ENCODE assay signal across 11 cellular contexts in genomic region chr16:8634991-8635736, GRCh38. TPM values are rescaled to one million over a fixed set of nuclear protein-coding genes. Genes with fewer than 3 reads are reported as not detected.
DNase-seq lines count a peak whose midpoint lies in the region; ATAC-seq and TF ChIP-seq lines count a peak whose summit lies in the region.
"Had no signal": no experiment of that assay in that cellular context is flagged by ENCODE, and none has a peak within 500 bp of the region (broad histone marks: within the 10 kb centered on the region; RNA-seq: fewer than 3 reads in every experiment).

No MANE protein-coding gene starts in this region.

- peaks cover 20% of the 10 kb centered on the region; the same call in 1 of the 2 replicates for H3K36me3 ChIP-seq in Karpas-422 (ENCODE audit: insufficient read depth, low read length)

- no TSS peak for BruUV-seq in Calu3 (replicated peaks; lab: Mats Ljungman, UMichigan)

- H3K4me1 Mint-ChIP-seq in Calu3 (ENCODE audit: low read depth, unreplicated experiment) = no peaks in the 10 kb centered on the region
- H3K4me1 Mint-ChIP-seq in nephron = no peaks in the 10 kb centered on the region

- intact Hi-C loops in Calu3 (cut with micrococcal nuclease; ENCODE audit: unreplicated experiment) = no loop called here

- no peaks in the 10 kb centered on the region for H3K27me3 Mint-ChIP-seq in Calu3 (ENCODE audit: unreplicated experiment)
- no peaks in the 10 kb centered on the region for H3K27me3 Mint-ChIP-seq in nephron (ENCODE audit: low read depth)

- no peak overlapping the region for H3K9ac ChIP-seq in Karpas-422 (ENCODE audit: low read length)

- ATAC-seq in GM19351 (IDR thresholded peaks at IDR 0.05; ENCODE audit: unreplicated experiment) = no peak
- ATAC-seq: stimulated activated effector memory CD8-positive, alpha-beta T cell treated with anti-CD3 and anti-CD28 coated beads, Interleukin-12 subunit alpha, Interleukin-12 subunit beta, amount 100 ng/mL, for 72 hours had no signal

- TF ChIP-seq CTCF in Calu3 (IDR thresholded peaks at IDR 0.05; ENCODE audit: unreplicated experiment) (peak; percentile 35), nephron (IDR thresholded peaks at IDR 0.05; ENCODE audit: unreplicated experiment in 3 of 3) (peak; percentile 53 to 64 (median 60))

- H3K27me3 ChIP-seq in Karpas-422 (ENCODE audit: low read length) = no peaks in the 10 kb centered on the region

- no peak overlapping the region for H3K4me2 ChIP-seq in Karpas-422 (ENCODE audit: low read depth, low read length, poor library complexity, severe bottlenecking)

- H3K79me2 ChIP-seq in Karpas-422 (ENCODE audit: low read length) = no peaks in the 10 kb centered on the region

- H3K27ac Mint-ChIP-seq in Calu3 (ENCODE audit: unreplicated experiment) (no peak overlapping the region), nephron (no peak overlapping the region)
- H3K27ac Mint-ChIP-seq: stimulated activated effector memory CD8-positive, alpha-beta T cell treated with anti-CD3 and anti-CD28 coated beads, Interleukin-12 subunit alpha, Interleukin-12 subunit beta, amount 100 ng/mL, for 72 hours had no signal

- CTCF ChIA-PET in Calu3 (lab: Charles Lee) = interaction anchor here (0.5 to 1.5 kb wide), 3 partner anchors 13 to 68 kb away, joined by 3 to 4 read pairs (median 3); partner anchors contain the start of gene METTL22

- H3K9me2 ChIP-seq in Karpas-422 (replicated peaks; ENCODE audit: insufficient read depth, low read length) = no peaks in the 10 kb centered on the region

- no peak overlapping the region for H2AFZ ChIP-seq in Karpas-422 (ENCODE audit: low read length)

- H3K36me3 Mint-ChIP-seq in Calu3 (ENCODE audit: insufficient read depth, unreplicated experiment) = peaks cover 47% of the 10 kb centered on the region
- peaks cover 65% of the 10 kb centered on the region for H3K36me3 Mint-ChIP-seq in nephron (ENCODE audit: low read depth)

- no peaks in the 10 kb centered on the region for H3K9me3 ChIP-seq in Karpas-422 (ENCODE audit: low read length)
- H3K9me3 ChIP-seq: prostate gland had no signal

- H3K4me1 ChIP-seq in Karpas-422 (ENCODE audit: low read length) = no peaks in the 10 kb centered on the region
- H3K4me1 ChIP-seq: prostate gland had no signal

- H4K20me1 ChIP-seq in Karpas-422 (ENCODE audit: insufficient read depth, low read depth, low read length) = no peaks in the 10 kb centered on the region

- DNase-seq in Calu3 = peak; percentile 11
- DNase-seq in Karpas-422 = peak; percentile 84
- peak; percentile 18 for DNase-seq in cerebellar cortex (ENCODE audit: low spot score)
- no peak for DNase-seq in NCI-H1930 (lab: John Stamatoyannopoulos, UW)
- no peak for DNase-seq in NCI-H2081 treated with DMSO at 0.1 percent for 48 hours (lab: John Stamatoyannopoulos, UW)
- no peak for DNase-seq in NCI-H1048 (lab: John Stamatoyannopoulos, UW)
- DNase-seq: activated naive CD4-positive, alpha-beta T cell treated with Interleukin-2 at 50 U/mL for 16 hours had no signal

- H3K9me3 Mint-ChIP-seq in Calu3 (ENCODE audit: low read depth, unreplicated experiment) = no peaks in the 10 kb centered on the region
- H3K9me3 Mint-ChIP-seq in nephron = no peaks in the 10 kb centered on the region
- H3K9me3 Mint-ChIP-seq: stimulated activated effector memory CD8-positive, alpha-beta T cell treated with anti-CD3 and anti-CD28 coated beads, Interleukin-12 subunit alpha, Interleukin-12 subunit beta, amount 100 ng/mL, for 72 hours had no signal

- H3K4me3 Mint-ChIP-seq in Calu3 (ENCODE audit: low read depth, unreplicated experiment) = no peak overlapping the region
- no peak overlapping the region for H3K4me3 Mint-ChIP-seq in nephron
- H3K4me3 Mint-ChIP-seq: stimulated activated effector memory CD8-positive, alpha-beta T cell treated with anti-CD3 and anti-CD28 coated beads, Interleukin-12 subunit alpha, Interleukin-12 subunit beta, amount 100 ng/mL, for 72 hours had no signal

- H3K4me3 ChIP-seq in Karpas-422 (ENCODE audit: low read length) = no peak overlapping the region
- H3K4me3 ChIP-seq: prostate gland had no signal

- no peak overlapping the region for H3K27ac ChIP-seq in Karpas-422 (ENCODE audit: low read length)
- H3K27ac ChIP-seq: prostate gland had no signal

RNA-seq across cellular contexts. Expression of gene METTL22, which starts 13.7 kb away (rescaled TPM):
- 71.1 and 71.7 TPM in 2 replicates for total RNA-seq in Calu3 (2022)
- total RNA-seq in Karpas-422 (2014; rRNA removed; shearing (Covaris generic); ENCODE audit: low replicate concordance) = 42.5 and 48.9 TPM in 2 replicates

RNA-seq across cellular contexts. Expression of gene ABAT, which starts 39.3 kb away (rescaled TPM):
- 12.6 and 14.2 TPM in 2 replicates for total RNA-seq in Calu3 (2022)
- total RNA-seq in Karpas-422 (2014; rRNA removed; shearing (Covaris generic); ENCODE audit: low replicate concordance) = 8.2 TPM in 2 replicates

RNA-seq across cellular contexts. Expression of gene TMEM114, which starts 44.9 kb away (rescaled TPM):
- total RNA-seq in Calu3 (2022) = not detected in 2 replicates
- total RNA-seq in Karpas-422 (2014; rRNA removed; shearing (Covaris generic); ENCODE audit: low replicate concordance) = not detected in 2 replicates
- total RNA-seq: prostate gland had no signal

Comparison
In these comparisons a context has a peak if more than half of its experiments do, and no peak if none do; other contexts are left out.
1. DNase-seq: peak in Calu3 (single experiment), Karpas-422 (single experiment) and cerebellar cortex (single experiment); none in NCI-H1930 (0 of 2), NCI-H2081 treated with DMSO at 0.1 percent for 48 hours (single experiment) and NCI-H1048 (single experiment).